8 cellular contexts compared by ENCODE assay signal in genomic region chr3:72848703-72849081, GRCh38. TPM values are rescaled to one million over a fixed set of nuclear protein-coding genes. Genes with fewer than 3 reads are reported as not detected.
A peak's percentile ranks its signal among the peaks of the same experiment; 100 is the strongest.
DNase-seq lines count a peak whose midpoint lies in the region; ATAC-seq, FAIRE-seq and TF ChIP-seq lines count a peak whose summit lies in the region.

No MANE protein-coding gene starts in this region.

- peak overlapping the region; percentile 71 for H2AFZ ChIP-seq in keratinocyte (ENCODE audit: control insufficient read depth, low read length)

- H3K27ac Mint-ChIP-seq in activated naive CD4-positive, alpha-beta T cell treated with anti-CD3 and anti-CD28 coated beads, Interleukin-2, amount 50 U/mL, for 72 hours: peak overlapping the region; percentile 89 to 96
- H3K27ac Mint-ChIP-seq in stimulated activated naive CD8-positive, alpha-beta T cell treated with anti-CD3 and anti-CD28 coated beads, Interleukin-15, Interleukin-2, amounts not matched to agents 100 ng/mL and 50 ng/mL, for 24 hours: peak overlapping the region; percentile 82

- no peak overlapping the region for H3K27ac ChIP-seq in keratinocyte (ENCODE audit: control insufficient read depth, insufficient read depth, low read length)

- H3K9me3 Mint-ChIP-seq in activated naive CD4-positive, alpha-beta T cell treated with anti-CD3 and anti-CD28 coated beads, Interleukin-2, amount 50 U/mL, for 72 hours: no peaks in the 10 kb centered on the region
- no peaks in the 10 kb centered on the region for H3K9me3 Mint-ChIP-seq in stimulated activated naive CD8-positive, alpha-beta T cell treated with anti-CD3 and anti-CD28 coated beads, Interleukin-15, Interleukin-2, amounts not matched to agents 100 ng/mL and 50 ng/mL, for 24 hours

- peak overlapping the region; percentile 88 to 97 (median 97) for H3K4me3 ChIP-seq in keratinocyte (ENCODE audit: control insufficient read depth in 2 of 3, extremely low read depth in 1 of 3, insufficient read depth in 2 of 3, low read depth in 1 of 3, low read length in 3 of 3)

- peak; percentile 8 for DNase-seq in NK-92 treated with Interleukin-12 subunit alpha and Interleukin-12 subunit beta, amount 100 ng/mL, for 24 hours (lab: John Stamatoyannopoulos, UW)
- DNase-seq in NK-92 (lab: John Stamatoyannopoulos, UW; ENCODE audit: unreplicated experiment) (no peak), NCI-H1105 (lab: John Stamatoyannopoulos, UW) (peak; percentile 29), keratinocyte (ENCODE audit: low read depth, low spot score) (peak; percentile 2), DMS153 treated with DMSO at 0.1 percent for 48 hours (lab: John Stamatoyannopoulos, UW; ENCODE audit: unreplicated experiment) (no peak)
- no peak for DNase-seq in activated naive CD4-positive, alpha-beta T cell treated with anti-CD3 and anti-CD28 coated beads, Interleukin-2, amount 50 U/mL, for 72 hours (ENCODE audit: low spot score in 2 of 2)

- no peak for TF ChIP-seq CTCF in keratinocyte (optimal IDR thresholded peaks at IDR 0.05 in 1 of 3, IDR thresholded peaks at IDR 0.05 in 1 of 3, conservative IDR thresholded peaks at IDR 0.05 in 1 of 3; ENCODE audit: extremely low read depth in 1 of 3, insufficient read depth in 2 of 3, low read length in 3 of 3)

- H3K27me3 Mint-ChIP-seq in stimulated activated naive CD8-positive, alpha-beta T cell treated with anti-CD3 and anti-CD28 coated beads, Interleukin-15, Interleukin-2, amounts not matched to agents 100 ng/mL and 50 ng/mL, for 24 hours: no peaks in the 10 kb centered on the region

- peaks cover 51% of the 10 kb centered on the region for H3K4me1 Mint-ChIP-seq in stimulated activated naive CD8-positive, alpha-beta T cell treated with anti-CD3 and anti-CD28 coated beads, Interleukin-15, Interleukin-2, amounts not matched to agents 100 ng/mL and 50 ng/mL, for 24 hours (ENCODE audit: low read depth)

- peak overlapping the region; percentile 92 for H3K4me3 Mint-ChIP-seq in stimulated activated naive CD8-positive, alpha-beta T cell treated with anti-CD3 and anti-CD28 coated beads, Interleukin-15, Interleukin-2, amounts not matched to agents 100 ng/mL and 50 ng/mL, for 24 hours

- no peaks in the 10 kb centered on the region for H3K36me3 ChIP-seq in keratinocyte (ENCODE audit: control insufficient read depth in 2 of 2, extremely low read depth in 1 of 2, insufficient read depth in 2 of 2, low read length in 2 of 2)

- H3K79me2 ChIP-seq in keratinocyte (ENCODE audit: control insufficient read depth, insufficient read depth, low read length): peaks cover 24% of the 10 kb centered on the region

- H3K9ac ChIP-seq in keratinocyte (ENCODE audit: control insufficient read depth, extremely low read depth, insufficient read depth, low read length): no peak overlapping the region

- no peaks in the 10 kb centered on the region for H3K9me1 ChIP-seq in keratinocyte (ENCODE audit: control insufficient read depth, extremely low read depth, insufficient read depth, low read length)

- H3K36me3 Mint-ChIP-seq in activated naive CD4-positive, alpha-beta T cell treated with anti-CD3 and anti-CD28 coated beads, Interleukin-2, amount 50 U/mL, for 72 hours: peaks cover 15 to 19% of the 10 kb centered on the region in 2 donors
- H3K36me3 Mint-ChIP-seq in stimulated activated naive CD8-positive, alpha-beta T cell treated with anti-CD3 and anti-CD28 coated beads, Interleukin-15, Interleukin-2, amounts not matched to agents 100 ng/mL and 50 ng/mL, for 24 hours (ENCODE audit: low read depth): peaks cover 13% of the 10 kb centered on the region

- FAIRE-seq in keratinocyte (lab: Jason Lieb, UNC): no peak

- H3K4me1 ChIP-seq in keratinocyte (ENCODE audit: control insufficient read depth, extremely low read depth, insufficient read depth, low read length): peaks cover 16% of the 10 kb centered on the region

- peak overlapping the region; percentile 83 for H3K4me2 ChIP-seq in keratinocyte (ENCODE audit: control insufficient read depth, extremely low read depth, insufficient read depth, low read depth, low read length)

- peak; percentile 32 for ATAC-seq in HG02571 (IDR thresholded peaks at IDR 0.05; ENCODE audit: unreplicated experiment)
- peak; percentile 63 to 67 for ATAC-seq in activated naive CD4-positive, alpha-beta T cell treated with anti-CD3 and anti-CD28 coated beads, Interleukin-2, amount 50 U/mL, for 72 hours

- dilution Hi-C loops in keratinocyte (cut with MboI; ENCODE audit: extremely low pct_ligation_motif_present, low sequenced_read_pairs): no loop called here

- no peaks in the 10 kb centered on the region for H4K20me1 ChIP-seq in keratinocyte (ENCODE audit: control insufficient read depth, extremely low read depth, insufficient read depth, low read length)

- no peaks in the 10 kb centered on the region for H3K27me3 ChIP-seq in keratinocyte (ENCODE audit: control insufficient read depth, extremely low read depth, insufficient read depth, low read length)

- H3K9me3 ChIP-seq in keratinocyte (ENCODE audit: control insufficient read depth, low read depth, low read length): no peaks in the 10 kb centered on the region

RNA-seq across cellular contexts. Expression of gene SHQ1, which starts 0.4 kb away (rescaled TPM):
- 10 to 100 TPM; 25.7 to 34.3 TPM for total RNA-seq in activated naive CD4-positive, alpha-beta T cell treated with anti-CD3 and anti-CD28 coated beads, Interleukin-2, amount 50 U/mL, for 72 hours
- 9.7 to 17.7 TPM (median 13.4 TPM) in 3 replicates for polyA plus RNA-seq in keratinocyte
- 18.3 TPM for polyA plus RNA-seq in keratinocyte (2011; ENCODE audit: low read depth)
- polyA plus RNA-seq in keratinocyte (2011; cell fraction: cytosol; rRNA removed): 8.6 and 15.9 TPM in 2 replicates
- 12.8 and 14.6 TPM in 2 replicates for polyA plus RNA-seq in keratinocyte (2011; cell fraction: nucleus; rRNA removed)
- 8.1 and 14.5 TPM in 2 replicates for polyA plus RNA-seq in keratinocyte (2012; ENCODE audit: low replicate concordance)
- polyA minus RNA-seq in keratinocyte: 4.4 to 11.3 TPM (median 5.8 TPM) in 3 replicates
- polyA minus RNA-seq in keratinocyte (2011; cell fraction: cytosol; rRNA and poly(A)+ RNA removed): 6.5 TPM
- 11.9 and 14.2 TPM in 2 replicates for polyA minus RNA-seq in keratinocyte (2011; cell fraction: nucleus; rRNA and poly(A)+ RNA removed)

RNA-seq across cellular contexts. Expression of gene GXYLT2, which starts 39.2 kb away (rescaled TPM):
- total RNA-seq in activated naive CD4-positive, alpha-beta T cell treated with anti-CD3 and anti-CD28 coated beads, Interleukin-2, amount 50 U/mL, for 72 hours: under 1 TPM in 1 of 2 donors, not detected in 1; 0.08 TPM
- polyA plus RNA-seq in keratinocyte: 0.91 to 2.0 TPM (median 1.4 TPM) in 3 replicates
- not detected for polyA plus RNA-seq in keratinocyte (2011; ENCODE audit: low read depth)
- polyA plus RNA-seq in keratinocyte (2011; cell fraction: cytosol; rRNA removed): 1.1 and 1.6 TPM in 2 replicates
- polyA plus RNA-seq in keratinocyte (2011; cell fraction: nucleus; rRNA removed): 1.00 and 1.0 TPM in 2 replicates
- 0.16 and 1.5 TPM in 2 replicates for polyA plus RNA-seq in keratinocyte (2012; ENCODE audit: low replicate concordance)
- 3.2 to 5.0 TPM (median 4.6 TPM) in 3 replicates for polyA minus RNA-seq in keratinocyte
- polyA minus RNA-seq in keratinocyte (2011; cell fraction: cytosol; rRNA and poly(A)+ RNA removed): 5.9 TPM
- polyA minus RNA-seq in keratinocyte (2011; cell fraction: nucleus; rRNA and poly(A)+ RNA removed): 1.4 and 1.9 TPM in 2 replicates

Comparison
In these comparisons a context has a peak if more than half of its experiments do, and no peak if none do; other contexts are left out.
1. DNase-seq: peak in NK-92 treated with Interleukin-12 subunit alpha and Interleukin-12 subunit beta, amount 100 ng/mL, for 24 hours (single experiment), NCI-H1105 (single experiment) and keratinocyte (single experiment); none in NK-92 (single experiment), activated naive CD4-positive, alpha-beta T cell treated with anti-CD3 and anti-CD28 coated beads, Interleukin-2, amount 50 U/mL, for 72 hours (0 of 2) and DMS153 treated with DMSO at 0.1 percent for 48 hours (single experiment).